In genomic region chr3:39362177-39362576, GRCh38 we compare ENCODE assay signal across 17 cellular contexts. TPM values are rescaled to one million over a fixed set of nuclear protein-coding genes. Genes with fewer than 3 reads are reported as not detected.
A peak's percentile ranks its signal among the peaks of the same experiment; 100 is the strongest.
DNase-seq lines count a peak whose midpoint lies in the region; ATAC-seq, FAIRE-seq and TF ChIP-seq lines count a peak whose summit lies in the region.
"Had no signal": no experiment of that assay in that cellular context is flagged by ENCODE, and none has a peak within 500 bp of the region (broad histone marks: within the 10 kb centered on the region; RNA-seq: fewer than 3 reads in every experiment).

No MANE protein-coding gene starts in this region.

- H2BK5ac ChIP-seq in H1 (ENCODE audit: low read depth, low read length), result no peak overlapping the region

- no peaks in the 10 kb centered on the region for H3K9me3 ChIP-seq in H1 (ENCODE audit: insufficient read depth in 2 of 2, low read depth in 1 of 2, low read length in 1 of 2)
- H3K9me3 ChIP-seq: MG63 had no signal

- DNase-seq in activated CD4-positive, alpha-beta memory T cell treated with anti-CD3 and anti-CD28 coated beads, Interleukin-2, amount 10 ng/mL, durations not matched to agents 7 days and 5 days, result no peak
- DNase-seq in activated CD4-positive, alpha-beta memory T cell treated with anti-CD3 and anti-CD28 coated beads for 36 hours, result no peak
- DNase-seq in NCI-H2029 treated with DMSO at 0.1 percent for 48 hours (lab: John Stamatoyannopoulos, UW) (peak; percentile 81), H1 (ENCODE audit: low read depth in 1 of 2, low spot score in 2 of 2) (no peak)
- no peak for DNase-seq in stimulated activated naive CD8-positive, alpha-beta T cell treated with anti-CD3 and anti-CD28 coated beads, Interleukin-15, amount 100 ng/mL, for 72 hours
- no peak for DNase-seq in stimulated activated CD4-positive, alpha-beta T cell treated with anti-CD3 and anti-CD28 coated beads, Interleukin-2, amount 100 ng/mL, for 48 hours
- no peak for DNase-seq in central memory CD4-positive, alpha-beta T cell
- DNase-seq: activated CD4-positive, CD25-positive, alpha-beta regulatory T cell; foreskin fibroblast; mesenchymal stem cell; MG63; NCI-H2171 treated with DMSO at 0.1 percent for 48 hours; OCI-M1; substantia nigra had no signal

- no peak for TF ChIP-seq CTCF in H1 (IDR thresholded peaks at IDR 0.05; ENCODE audit: control extremely low read depth in 1 of 3, insufficient read depth in 1 of 3, low read depth in 1 of 3, low read length in 3 of 3)

- H3K36me3 Mint-ChIP-seq in activated CD4-positive, alpha-beta memory T cell treated with anti-CD3 and anti-CD28 coated beads, Interleukin-2, amount 10 ng/mL, durations not matched to agents 7 days and 5 days (ENCODE audit: low read depth), result peaks cover 44% of the 10 kb centered on the region
- H3K36me3 Mint-ChIP-seq in activated CD4-positive, alpha-beta memory T cell treated with anti-CD3 and anti-CD28 coated beads for 36 hours, result no peaks in the 10 kb centered on the region

- intact Hi-C loops in activated CD4-positive, alpha-beta memory T cell treated with anti-CD3 and anti-CD28 coated beads for 36 hours (cut with micrococcal nuclease), result no loop called here

- H4K91ac ChIP-seq in H1 (replicated peaks; ENCODE audit: insufficient read length, low read length), result peak overlapping the region; percentile 6

- no peaks in the 10 kb centered on the region for H3K36me3 ChIP-seq in H1 (ENCODE audit: control insufficient read depth in 2 of 4, insufficient read depth in 4 of 4, low read length in 3 of 4)
- H3K36me3 ChIP-seq: MG63 had no signal

- H3K9ac ChIP-seq in H1 (replicated peaks in 1 of 4; ENCODE audit: extremely low read depth in 1 of 4, low read depth in 3 of 4, low read length in 3 of 4), result no peak overlapping the region

- peak; percentile 7 for ATAC-seq in stimulated activated naive CD8-positive, alpha-beta T cell treated with anti-CD3 and anti-CD28 coated beads, Interleukin-15, amount 100 ng/mL, for 72 hours
- ATAC-seq in GM18867 (IDR thresholded peaks at IDR 0.05; ENCODE audit: unreplicated experiment), result no peak

- H3K23me2 ChIP-seq in H1 (ENCODE audit: low read depth, low read length), result no peaks in the 10 kb centered on the region

- no peak overlapping the region for H2AK5ac ChIP-seq in H1 (ENCODE audit: low read depth, low read length)

- no peaks in the 10 kb centered on the region for H3K79me2 ChIP-seq in H1 (ENCODE audit: control insufficient read depth in 1 of 2, insufficient read depth in 2 of 2, low read length in 2 of 2)

- H2BK20ac ChIP-seq in H1 (ENCODE audit: low read length), result no peak overlapping the region

- H3K4me3 Mint-ChIP-seq in activated CD4-positive, alpha-beta memory T cell treated with anti-CD3 and anti-CD28 coated beads, Interleukin-2, amount 10 ng/mL, durations not matched to agents 7 days and 5 days, result no peak overlapping the region
- H3K4me3 Mint-ChIP-seq in activated CD4-positive, alpha-beta memory T cell treated with anti-CD3 and anti-CD28 coated beads for 36 hours, result no peak overlapping the region
- H3K4me3 Mint-ChIP-seq in stimulated activated naive CD8-positive, alpha-beta T cell treated with anti-CD3 and anti-CD28 coated beads, Interleukin-15, amount 100 ng/mL, for 72 hours, result peak overlapping the region in 1 of 2 donors; percentile 65

- no peaks in the 10 kb centered on the region for H3K27me3 ChIP-seq in H1 (replicated peaks in 1 of 4; ENCODE audit: control insufficient read depth in 3 of 4, extremely low read depth in 1 of 4, insufficient read depth in 3 of 4, low read length in 3 of 4)
- H3K27me3 ChIP-seq: MG63 had no signal

- no peaks in the 10 kb centered on the region for H3K79me1 ChIP-seq in H1 (ENCODE audit: low read depth, low read length)

- POLR2A ChIA-PET in activated CD4-positive, alpha-beta memory T cell treated with anti-CD3 and anti-CD28 coated beads, Interleukin-2, amount 10 ng/mL, durations not matched to agents 7 days and 5 days (lab: Charles Lee), result interaction anchor here (1.0 to 1.9 kb wide), 6 partner anchors 15 to 70 kb away, joined by 3 to 12 read pairs (median 6); no protein-coding TSS in a partner anchor
- POLR2A ChIA-PET in activated CD4-positive, alpha-beta memory T cell treated with anti-CD3 and anti-CD28 coated beads for 36 hours (lab: Charles Lee), result interaction anchor here (0.9 kb wide), 1 partner anchor 16 kb away, joined by 4 read pairs; no protein-coding TSS in a partner anchor
- POLR2A ChIA-PET in H1 (lab: Charles Lee; ENCODE audit: partially characterized antibody), result no interaction called here

- no peak overlapping the region for H3K4me3 ChIP-seq in H1 (ENCODE audit: extremely low read depth in 1 of 4, insufficient read depth in 2 of 4, low read depth in 3 of 4, low read length in 4 of 4)
- H3K4me3 ChIP-seq: MG63, smooth muscle cell had no signal

- H3K23ac ChIP-seq in H1 (ENCODE audit: insufficient read length), result no peak overlapping the region

- no peak overlapping the region for H4K5ac ChIP-seq in H1 (ENCODE audit: insufficient read length, low read depth, low read length)

- no peak overlapping the region for H3K18ac ChIP-seq in H1 (ENCODE audit: extremely low read depth, low read length)

- no peaks in the 10 kb centered on the region for H4K20me1 ChIP-seq in H1 (replicated peaks in 1 of 2; ENCODE audit: control insufficient read depth in 1 of 2, insufficient read depth in 2 of 2, low read length in 2 of 2)

- H2BK12ac ChIP-seq in H1 (ENCODE audit: low read depth, low read length), result no peak overlapping the region

- H3K27ac ChIP-seq in H1 (ENCODE audit: low read depth, low read length), result no peak overlapping the region

- TF ChIP-seq RAD21 in H1 (IDR thresholded peaks at IDR 0.05 in 1 of 2, conservative IDR thresholded peaks at IDR 0.05 in 1 of 2; ENCODE audit: low read depth in 2 of 2, low read length in 2 of 2), result no peak

- no peak overlapping the region for H2BK120ac ChIP-seq in H1 (replicated peaks; ENCODE audit: low read depth, low read length)

- H3K4me1 Mint-ChIP-seq in activated CD4-positive, alpha-beta memory T cell treated with anti-CD3 and anti-CD28 coated beads, Interleukin-2, amount 10 ng/mL, durations not matched to agents 7 days and 5 days, result peaks cover 65% of the 10 kb centered on the region
- peaks cover 40% of the 10 kb centered on the region for H3K4me1 Mint-ChIP-seq in activated CD4-positive, alpha-beta memory T cell treated with anti-CD3 and anti-CD28 coated beads for 36 hours (ENCODE audit: low read depth)
- H3K4me1 Mint-ChIP-seq in stimulated activated naive CD8-positive, alpha-beta T cell treated with anti-CD3 and anti-CD28 coated beads, Interleukin-15, amount 100 ng/mL, for 72 hours, result peaks cover 34% of the 10 kb centered on the region

- H3K56ac ChIP-seq in H1 (replicated peaks; ENCODE audit: insufficient read length, low read depth, low read length), result no peak overlapping the region

- no peak overlapping the region for H3K14ac ChIP-seq in H1 (ENCODE audit: insufficient read length)

- no peak overlapping the region for H2BK15ac ChIP-seq in H1 (ENCODE audit: low read length)

- peaks cover 11% of the 10 kb centered on the region for H3K9me3 Mint-ChIP-seq in activated CD4-positive, alpha-beta memory T cell treated with anti-CD3 and anti-CD28 coated beads, Interleukin-2, amount 10 ng/mL, durations not matched to agents 7 days and 5 days
- no peaks in the 10 kb centered on the region for H3K9me3 Mint-ChIP-seq in activated CD4-positive, alpha-beta memory T cell treated with anti-CD3 and anti-CD28 coated beads for 36 hours
- H3K9me3 Mint-ChIP-seq in stimulated activated naive CD8-positive, alpha-beta T cell treated with anti-CD3 and anti-CD28 coated beads, Interleukin-15, amount 100 ng/mL, for 72 hours, result peaks cover 0 to 4% of the 10 kb centered on the region in 2 donors

- no peak for TF ChIP-seq EP300 in H1 (IDR thresholded peaks at IDR 0.05; ENCODE audit: borderline replicate concordance in 1 of 2, low read depth in 2 of 2, low read length in 2 of 2)

- no peak overlapping the region for H2AFZ ChIP-seq in H1 (ENCODE audit: low read length)

- H3K27ac Mint-ChIP-seq in activated CD4-positive, alpha-beta memory T cell treated with anti-CD3 and anti-CD28 coated beads, Interleukin-2, amount 10 ng/mL, durations not matched to agents 7 days and 5 days, result peak overlapping the region; percentile 81
- no peak overlapping the region for H3K27ac Mint-ChIP-seq in activated CD4-positive, alpha-beta memory T cell treated with anti-CD3 and anti-CD28 coated beads for 36 hours
- peak overlapping the region; percentile 20 to 27 for H3K27ac Mint-ChIP-seq in stimulated activated naive CD8-positive, alpha-beta T cell treated with anti-CD3 and anti-CD28 coated beads, Interleukin-15, amount 100 ng/mL, for 72 hours

- FAIRE-seq in H1 (lab: Jason Lieb, UNC), result no peak

- WGBS in H1 (ENCODE audit: extremely low coverage in 1 of 2, insufficient coverage in 1 of 2, insufficient read length in 1 of 2, insufficient replicate concordance in 2 of 2, low coverage in 1 of 2, low lambda C conversion rate in 2 of 2, missing lambda C conversion rate in 1 of 2), 2 experiments, result 91% methylated on average over 3 of the region's 3 CpGs; no CpG with 5 or more reads in 1 of the 2 experiments

- CTCF ChIA-PET in activated CD4-positive, alpha-beta memory T cell treated with anti-CD3 and anti-CD28 coated beads, Interleukin-2, amount 10 ng/mL, durations not matched to agents 7 days and 5 days (lab: Charles Lee), result interaction anchor here (0.6 to 2.5 kb wide), 5 partner anchors 11 to 73 kb away, joined by 3 to 18 read pairs (median 6); no protein-coding TSS in a partner anchor
- CTCF ChIA-PET in activated CD4-positive, alpha-beta memory T cell treated with anti-CD3 and anti-CD28 coated beads for 36 hours (lab: Charles Lee), result interaction anchor here (0.9 to 1.6 kb wide), 4 partner anchors 16 to 235 kb away, joined by 3 to 5 read pairs (median 4); no protein-coding TSS in a partner anchor
- CTCF ChIA-PET in H1 (lab: Charles Lee; ENCODE audit: partially characterized antibody), result interaction anchor here (1.3 kb wide), 1 partner anchor 16 kb away, joined by 5 read pairs; no protein-coding TSS in a partner anchor

- H3K4ac ChIP-seq in H1 (replicated peaks; ENCODE audit: insufficient read length, low read depth, low read length), result no peak overlapping the region

- H3K27me3 Mint-ChIP-seq in activated CD4-positive, alpha-beta memory T cell treated with anti-CD3 and anti-CD28 coated beads, Interleukin-2, amount 10 ng/mL, durations not matched to agents 7 days and 5 days, result peaks cover 5% of the 10 kb centered on the region
- H3K27me3 Mint-ChIP-seq in activated CD4-positive, alpha-beta memory T cell treated with anti-CD3 and anti-CD28 coated beads for 36 hours, result no peaks in the 10 kb centered on the region
- peaks cover 7% of the 10 kb centered on the region for H3K27me3 Mint-ChIP-seq in stimulated activated naive CD8-positive, alpha-beta T cell treated with anti-CD3 and anti-CD28 coated beads, Interleukin-15, amount 100 ng/mL, for 72 hours

- no peak overlapping the region for H4K8ac ChIP-seq in H1 (ENCODE audit: extremely low read depth, insufficient read depth, low read length)

- no peak overlapping the region for H3K4me2 ChIP-seq in H1 (ENCODE audit: insufficient read depth in 1 of 2, low read depth in 2 of 2, low read length in 2 of 2)
- H3K4me2 ChIP-seq: smooth muscle cell had no signal

- no peaks in the 10 kb centered on the region for H3K4me1 ChIP-seq in H1 (replicated peaks in 1 of 4; ENCODE audit: control insufficient read depth in 3 of 4, insufficient read depth in 4 of 4, low read length in 3 of 4)

- no peak for TF ChIP-seq POLR2A in H1 (IDR thresholded peaks at IDR 0.05; ENCODE audit: control extremely low read depth in 1 of 2, low read depth in 2 of 2, low read length in 2 of 2)

RNA-seq across cellular contexts. Expression of gene SLC25A38, which starts 21.0 kb away (rescaled TPM):
- 10 to 100 TPM; 34.2 to 35.8 TPM for total RNA-seq in activated CD4-positive, alpha-beta memory T cell treated with anti-CD3 and anti-CD28 coated beads, Interleukin-2, amount 10 ng/mL, durations not matched to agents 7 days and 5 days
- 10 to 100 TPM; 23.1 to 24.9 TPM for total RNA-seq in activated CD4-positive, alpha-beta memory T cell treated with anti-CD3 and anti-CD28 coated beads for 36 hours
- total RNA-seq in H1 (2021; fragmentation: NEBNext Ultra II Directional; extraction: Animal tissue kit (Norgen Biotek cat#: 25700)), result 37.3 and 41.2 TPM in 2 replicates
- 45.8 and 49.9 TPM in 2 replicates for polyA plus RNA-seq in H1 (2011; rRNA removed)
- polyA plus RNA-seq in H1 (2011; cell fraction: cytosol; rRNA removed), result 47.5 TPM
- polyA plus RNA-seq in H1 (2011; cell fraction: nucleus; rRNA removed), result 61.3 TPM
- 39.7 to 42.3 TPM (median 40.9 TPM) in 4 replicates for polyA plus RNA-seq in H1 (2012, experiment 1 of 2)
- 52.9 TPM for polyA plus RNA-seq in H1 (2012, experiment 2 of 2)
- 30.1 TPM for polyA plus RNA-seq in H1 (2013, experiment 1 of 2)
- polyA plus RNA-seq in H1 (2013, experiment 2 of 2), result 28.8 TPM
- 54.0 and 57.1 TPM in 2 replicates for polyA minus RNA-seq in H1 (2011; rRNA and poly(A)+ RNA removed)
- 33.5 TPM for polyA minus RNA-seq in H1 (2011; cell fraction: cytosol; rRNA and poly(A)+ RNA removed)
- 26.5 TPM for polyA minus RNA-seq in H1 (2011; cell fraction: nucleus; rRNA and poly(A)+ RNA removed)

RNA-seq across cellular contexts. Expression of gene CCR8, which starts 32.7 kb away (rescaled TPM):
- 1 to 10 TPM; 7.6 to 7.9 TPM for total RNA-seq in activated CD4-positive, alpha-beta memory T cell treated with anti-CD3 and anti-CD28 coated beads, Interleukin-2, amount 10 ng/mL, durations not matched to agents 7 days and 5 days
- under 1 TPM; 0.48 to 0.51 TPM for total RNA-seq in activated CD4-positive, alpha-beta memory T cell treated with anti-CD3 and anti-CD28 coated beads for 36 hours
- not detected in 2 replicates for total RNA-seq in H1 (2021; fragmentation: NEBNext Ultra II Directional; extraction: Animal tissue kit (Norgen Biotek cat#: 25700))
- 0.33 and 0.35 TPM in 2 replicates for polyA plus RNA-seq in H1 (2011; rRNA removed)
- 0.12 TPM for polyA plus RNA-seq in H1 (2011; cell fraction: cytosol; rRNA removed)
- polyA plus RNA-seq in H1 (2011; cell fraction: nucleus; rRNA removed), result 0.56 TPM
- 0.18 to 0.56 TPM (median 0.33 TPM) in 4 replicates for polyA plus RNA-seq in H1 (2012, experiment 1 of 2)
- polyA plus RNA-seq in H1 (2012, experiment 2 of 2), result not detected
- polyA plus RNA-seq in H1 (2013, experiment 1 of 2), result 0.16 TPM
- 0.20 TPM for polyA plus RNA-seq in H1 (2013, experiment 2 of 2)
- 1.5 TPM in 2 replicates for polyA minus RNA-seq in H1 (2011; rRNA and poly(A)+ RNA removed)
- polyA minus RNA-seq in H1 (2011; cell fraction: cytosol; rRNA and poly(A)+ RNA removed), result not detected
- polyA minus RNA-seq in H1 (2011; cell fraction: nucleus; rRNA and poly(A)+ RNA removed), result 0.70 TPM
- total RNA-seq: omental fat pad, smooth muscle cell had no signal
- polyA plus RNA-seq: smooth muscle cell had no signal

RNA-seq across cellular contexts. Expression of gene RPSA, which starts 44.3 kb away (rescaled TPM):
- total RNA-seq in activated CD4-positive, alpha-beta memory T cell treated with anti-CD3 and anti-CD28 coated beads, Interleukin-2, amount 10 ng/mL, durations not matched to agents 7 days and 5 days, result 1,000 to 10,000 TPM; 1,345 to 1,384 TPM
- 1,000 to 10,000 TPM; 2,627 to 2,738 TPM for total RNA-seq in activated CD4-positive, alpha-beta memory T cell treated with anti-CD3 and anti-CD28 coated beads for 36 hours
- 2,661 and 2,701 TPM in 2 replicates for total RNA-seq in H1 (2021; fragmentation: NEBNext Ultra II Directional; extraction: Animal tissue kit (Norgen Biotek cat#: 25700))
- polyA plus RNA-seq in H1 (2011; rRNA removed), result 6,179 and 7,468 TPM in 2 replicates
- polyA plus RNA-seq in H1 (2011; cell fraction: cytosol; rRNA removed), result 5,894 TPM
- polyA plus RNA-seq in H1 (2011; cell fraction: nucleus; rRNA removed), result 4,842 TPM
- 3,669 to 3,863 TPM (median 3,701 TPM) in 4 replicates for polyA plus RNA-seq in H1 (2012, experiment 1 of 2)
- polyA plus RNA-seq in H1 (2012, experiment 2 of 2), result 4,373 TPM
- 2,392 TPM for polyA plus RNA-seq in H1 (2013, experiment 1 of 2)
- polyA plus RNA-seq in H1 (2013, experiment 2 of 2), result 2,410 TPM
- 2,760 and 3,109 TPM in 2 replicates for polyA minus RNA-seq in H1 (2011; rRNA and poly(A)+ RNA removed)
- 967 TPM for polyA minus RNA-seq in H1 (2011; cell fraction: cytosol; rRNA and poly(A)+ RNA removed)
- 1,051 TPM for polyA minus RNA-seq in H1 (2011; cell fraction: nucleus; rRNA and poly(A)+ RNA removed)
